13 cellular contexts compared by ENCODE assay signal in genomic region chr2:33015421-33016142, GRCh38.
DNase-seq lines count a peak whose midpoint lies in the region; FAIRE-seq and TF ChIP-seq lines count a peak whose summit lies in the region.
"Had no signal": no experiment of that assay in that cellular context is flagged by ENCODE, and none has a peak within 500 bp of the region (broad histone marks: within the 10 kb centered on the region; RNA-seq: fewer than 3 reads in every experiment).

No MANE protein-coding gene starts in this region.

- no peak for TF ChIP-seq CTCF in cardiac fibroblast (IDR thresholded peaks at IDR 0.05; ENCODE audit: low read depth, low read length)

- DNase-seq in HTR-8/SVneo (ENCODE audit: insufficient read length, low spot score): peak; percentile 18
- peak; percentile 85 to 87 for DNase-seq in cardiac fibroblast (ENCODE audit: low read depth in 2 of 2)
- peak; percentile 84 for DNase-seq in iris pigment epithelial cell (ENCODE audit: low read depth)
- peak; percentile 31 for DNase-seq in urothelium cell line (ENCODE audit: low spot score)
- DNase-seq in NOMO-1 treated with dmso at 0.1 percent for 144 hours (lab: John Stamatoyannopoulos, UW; ENCODE audit: unreplicated experiment): no peak
- DNase-seq in activated CD4-positive, alpha-beta T cell treated with anti-CD3 and anti-CD28 coated beads for 48 hours: no peak
- no peak for DNase-seq in activated CD4-positive, alpha-beta T cell treated with anti-CD3 and anti-CD28 coated beads for 4 hours
- DNase-seq: activated CD8-positive, alpha-beta T cell treated with anti-CD3 and anti-CD28 coated beads, Interleukin-2, amount 10 ng/mL, durations not matched to agents 7 days and 5 days; activated naive CD8-positive, alpha-beta T cell treated with anti-CD3 and anti-CD28 coated beads, Interleukin-2, amount 10 ng/mL, durations not matched to agents 7 days and 5 days; gastrocnemius medialis; NCI-H2171 had no signal

- FAIRE-seq in HTR-8/SVneo (lab: Jason Lieb, UNC) (no peak), urothelium cell line (lab: Jason Lieb, UNC) (no peak)

- H3K4me3 ChIP-seq in cardiac fibroblast (replicated peaks in 1 of 2; ENCODE audit: low read depth in 2 of 2, low read length in 2 of 2): no peak overlapping the region
- H3K4me3 ChIP-seq: gastrocnemius medialis, SK-N-MC, suprapubic skin had no signal

Comparison
In these comparisons a context has a peak if more than half of its experiments do, and no peak if none do; other contexts are left out.
1. DNase-seq: peak in HTR-8/SVneo (single experiment), cardiac fibroblast (2 of 2), iris pigment epithelial cell (single experiment) and urothelium cell line (single experiment); none in NOMO-1 treated with dmso at 0.1 percent for 144 hours (single experiment), activated CD4-positive, alpha-beta T cell treated with anti-CD3 and anti-CD28 coated beads for 48 hours (single experiment) and activated CD4-positive, alpha-beta T cell treated with anti-CD3 and anti-CD28 coated beads for 4 hours (0 of 2).